Comparison of ENCODE assay signal across 8 cellular contexts in the genomic region with DNA sequence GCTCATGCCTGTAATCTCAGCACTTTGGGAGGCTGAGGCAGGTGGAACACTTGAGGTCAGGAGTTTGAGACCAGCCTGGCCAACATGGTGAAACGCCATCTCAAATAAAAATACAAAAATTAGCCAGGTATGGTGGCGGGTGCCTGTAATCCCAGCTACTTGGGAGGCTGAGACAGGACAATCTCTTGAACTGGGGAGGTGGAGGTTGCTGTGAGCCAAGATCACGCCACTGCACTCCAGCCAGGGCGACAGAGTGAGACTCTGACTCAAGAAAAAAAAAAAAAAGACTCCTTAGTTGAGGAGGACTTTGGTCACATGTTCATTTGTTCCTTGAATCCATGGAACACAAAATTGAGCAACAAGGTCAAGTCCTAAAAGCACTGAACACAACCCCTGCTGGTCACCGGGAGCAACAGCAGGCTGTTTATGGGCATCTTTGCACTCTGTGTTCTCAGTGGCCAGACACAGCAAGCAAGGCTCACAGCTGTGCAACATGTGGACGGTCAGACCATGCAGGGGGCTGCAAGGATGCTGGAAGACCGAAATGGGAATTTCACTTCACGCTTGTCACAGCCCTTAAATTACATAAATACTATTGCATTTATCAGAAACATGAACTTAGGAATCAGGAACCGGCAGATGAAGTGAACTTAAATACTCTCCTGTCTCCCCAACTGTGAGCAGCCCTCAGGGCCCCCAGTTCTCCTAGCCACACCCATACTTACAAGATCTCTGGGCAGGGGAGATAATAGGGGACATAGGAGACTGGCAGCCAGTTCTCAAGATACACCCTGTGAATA. TPM values are rescaled to one million over a fixed set of nuclear protein-coding genes. Genes with fewer than 3 reads are reported as not detected.
DNase-seq lines count a peak whose midpoint lies in the region; TF ChIP-seq lines count a peak whose summit lies in the region.

No MANE protein-coding gene starts in this region.

- H3K4me3 ChIP-seq in SJCRH30 = no peak overlapping the region
- no peak overlapping the region for H3K4me3 ChIP-seq in mammary epithelial cell (replicated peaks in 1 of 3; ENCODE audit: insufficient read depth in 1 of 3, low read depth in 2 of 3, low read length in 3 of 3)
- no peak overlapping the region for H3K4me3 ChIP-seq in stomach

- in situ Hi-C loops in mammary epithelial cell (cut with MboI; ENCODE audit: low sequenced_read_pairs in 2 of 2) = no loop called here

- intact Hi-C loops in mammary epithelial cell (cut with micrococcal nuclease) (no loop called here), stomach (cut with DNase I; ENCODE audit: low total_unique reads) (no loop called here)

- CTCF ChIA-PET in mammary epithelial cell (lab: Charles Lee; ENCODE audit: low non-redundant PET) = no interaction called here

- H3K4me1 ChIP-seq in SJCRH30 (no peaks in the 10 kb centered on the region), mammary epithelial cell (ENCODE audit: insufficient read depth, low read length) (peaks cover 4% of the 10 kb centered on the region), stomach (peaks cover 22 to 49% (median 41%) of the 10 kb centered on the region in 4 donors)

- dilution Hi-C loops in mammary epithelial cell (cut with HindIII; ENCODE audit: low sequenced_read_pairs) = no loop called here

- no peaks in the 10 kb centered on the region for H4K20me1 ChIP-seq in mammary epithelial cell (ENCODE audit: insufficient read depth, low read length)

- H3K9ac ChIP-seq in mammary epithelial cell (ENCODE audit: insufficient read depth, low read length) = no peak overlapping the region

- no peaks in the 10 kb centered on the region for H3K36me3 ChIP-seq in SJCRH30
- H3K36me3 ChIP-seq in mammary epithelial cell (ENCODE audit: insufficient read depth, low read length) = no peaks in the 10 kb centered on the region
- H3K36me3 ChIP-seq in stomach = peaks cover 0 to 20% (median 19%) of the 10 kb centered on the region in 4 donors

- no peak overlapping the region for H3K4me2 ChIP-seq in mammary epithelial cell (ENCODE audit: insufficient read depth, low read depth, low read length)

- TF ChIP-seq EP300 in Ishikawa (IDR thresholded peaks at IDR 0.05; ENCODE audit: borderline replicate concordance) = no peak
- TF ChIP-seq EP300 in stomach (IDR thresholded peaks at IDR 0.05) = no peak

- no peaks in the 10 kb centered on the region for H3K79me2 ChIP-seq in mammary epithelial cell (ENCODE audit: insufficient read depth, low read length)

- 61% methylated on average over 9 of the region's 9 CpGs for WGBS in mammary epithelial cell (ENCODE audit: low coverage, missing lambda C conversion rate)
- whole genome bisulfite sequencing in stomach, 5 donors = 47 to 58% (median 55%) methylated on average over 9 of the region's 9 CpGs

- peak; percentile 36; the same call in 1 of the 2 replicates for TF ChIP-seq RAD21 in Ishikawa (IDR thresholded peaks at IDR 0.05; ENCODE audit: low read depth)

- TF ChIP-seq CTCF in mammary epithelial cell (conservative IDR thresholded peaks at IDR 0.05 in 1 of 2, IDR thresholded peaks at IDR 0.05 in 1 of 2; ENCODE audit: extremely low read depth in 1 of 2, insufficient read depth in 1 of 2, low read depth in 1 of 2, low read length in 2 of 2) = peak; percentile 80 to 96
- TF ChIP-seq CTCF in stomach (IDR thresholded peaks at IDR 0.05) = peak in 5 of 7 experiments; percentile 62 to 85 (median 72)

- H3K27me3 ChIP-seq in SJCRH30 (peaks cover 15% of the 10 kb centered on the region), mammary epithelial cell (ENCODE audit: insufficient read depth, low read length) (peaks cover 8% of the 10 kb centered on the region), stomach (peaks cover 0 to 10% (median 0%) of the 10 kb centered on the region in 3 donors)

- H3K27ac ChIP-seq in SJCRH30 (no peak overlapping the region), mammary epithelial cell (ENCODE audit: insufficient read depth, low read depth, low read length) (no peak overlapping the region), stomach (peak overlapping the region; percentile 5 to 83 (median 28))

- DNase-seq in NCI-H1417 (lab: John Stamatoyannopoulos, UW) = peak; percentile 8 to 69 (median 42)
- no peak for DNase-seq in NCI-H1417 treated with DMSO at 0.1 percent for 48 hours (lab: John Stamatoyannopoulos, UW)
- DNase-seq in SJCRH30 = peak; percentile 62 to 77
- DNase-seq in mammary epithelial cell = peak; percentile 64
- DNase-seq in left kidney (ENCODE audit: low read depth, low spot score) = peak; percentile 80
- peak; percentile 72 for DNase-seq in stomach
- DNase-seq in DMS153 (lab: John Stamatoyannopoulos, UW) = no peak

- BruUV-seq in mammary epithelial cell (replicated peaks; lab: Mats Ljungman, UMichigan) = no TSS peak

- no peak for TF ChIP-seq POLR2A in stomach (IDR thresholded peaks at IDR 0.05)

- no peak overlapping the region for H2AFZ ChIP-seq in mammary epithelial cell (ENCODE audit: low read depth, low read length)

- H3K9me3 ChIP-seq in SJCRH30 (replicated peaks) = no peaks in the 10 kb centered on the region
- no peaks in the 10 kb centered on the region for H3K9me3 ChIP-seq in mammary epithelial cell (replicated peaks; ENCODE audit: insufficient read depth, low read length)
- no peaks in the 10 kb centered on the region for H3K9me3 ChIP-seq in stomach

TF ChIP-seq in Ishikawa, 13 proteins besides CTCF, POLR2A, EP300 and RAD21:
- TF ChIP-seq CEBPB (IDR thresholded peaks at IDR 0.05) (peak; percentile 64), CREB1 (IDR thresholded peaks at IDR 0.05; ENCODE audit: low read depth) (no peak), ZBTB7A (IDR thresholded peaks at IDR 0.05; ENCODE audit: low read depth) (no peak)
- TF ChIP-seq, protein P1, sequence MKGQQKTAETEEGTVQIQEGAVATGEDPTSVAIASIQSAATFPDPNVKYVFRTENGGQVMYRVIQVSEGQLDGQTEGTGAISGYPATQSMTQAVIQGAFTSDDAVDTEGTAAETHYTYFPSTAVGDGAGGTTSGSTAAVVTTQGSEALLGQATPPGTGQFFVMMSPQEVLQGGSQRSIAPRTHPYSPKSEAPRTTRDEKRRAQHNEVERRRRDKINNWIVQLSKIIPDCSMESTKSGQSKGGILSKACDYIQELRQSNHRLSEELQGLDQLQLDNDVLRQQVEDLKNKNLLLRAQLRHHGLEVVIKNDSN (IDR thresholded peaks at IDR 0.05) = peak; percentile 36; the same call in 1 of the 2 replicates

RNA-seq across cellular contexts. Expression of gene GBGT1, which starts 2.8 kb away (rescaled TPM):
- 1.2 TPM in 2 replicates for total RNA-seq in SJCRH30 (2014; rRNA removed; shearing (Covaris generic))
- total RNA-seq in mammary epithelial cell (1 to 10 TPM in 1 of 2 donors, under 1 TPM in 1; 0.83 to 1.7 TPM), stomach (10 to 100 TPM in 3 of 5 donors, 1 to 10 TPM in 2; 1.2 to 37.9 (median 21.3) TPM)
- polyA plus RNA-seq in mammary epithelial cell (0.78 TPM), stomach (10 to 100 TPM; 12.5 to 24.2 (median 23.8) TPM)
- polyA minus RNA-seq in mammary epithelial cell = not detected

RNA-seq across cellular contexts. Expression of gene RALGDS, which starts 39.9 kb away (rescaled TPM):
- total RNA-seq in SJCRH30 (2014; rRNA removed; shearing (Covaris generic)) = 21.5 and 26.9 TPM in 2 replicates
- 10 to 100 TPM; 15.2 to 19.9 TPM for total RNA-seq in mammary epithelial cell
- polyA plus RNA-seq in mammary epithelial cell = 37.8 TPM
- 35.5 TPM for polyA minus RNA-seq in mammary epithelial cell
- 100 to 1,000 TPM in 1 of 5 donors, 10 to 100 TPM in 4; 29.4 to 242 (median 65.2) TPM for total RNA-seq in stomach
- polyA plus RNA-seq in stomach = 10 to 100 TPM; 20.5 to 45.8 (median 32.8) TPM

RNA-seq across cellular contexts. Expression of gene OBP2B, which starts 48.1 kb away (rescaled TPM):
- total RNA-seq in SJCRH30 (2014; rRNA removed; shearing (Covaris generic)) = not detected in 2 replicates
- total RNA-seq in mammary epithelial cell = under 1 TPM in 1 of 2 donors, not detected in 1; 0.50 TPM
- polyA plus RNA-seq in mammary epithelial cell = 0.12 TPM
- not detected for polyA minus RNA-seq in mammary epithelial cell
- not detected for total RNA-seq in stomach
- polyA plus RNA-seq in stomach = not detected

Comparison
In these comparisons a context has a peak if more than half of its experiments do, and no peak if none do; other contexts are left out.
1. DNase-seq: peak in NCI-H1417 (3 of 3), SJCRH30 (2 of 2), mammary epithelial cell (single experiment), left kidney (single experiment) and stomach (single experiment); none in NCI-H1417 treated with DMSO at 0.1 percent for 48 hours (single experiment) and DMS153 (single experiment).
2. H3K27ac ChIP-seq: peak in stomach (5 of 5); none in SJCRH30 (single experiment) and mammary epithelial cell (single experiment).